22 cellular contexts compared by ENCODE assay signal in genomic region chr2:50006327-50006726, GRCh38.
"Had no signal": no experiment of that assay in that cellular context is flagged by ENCODE, and none has a peak within 500 bp of the region (broad histone marks: within the 10 kb centered on the region; RNA-seq: fewer than 3 reads in every experiment).

No MANE protein-coding gene starts in this region.

- H3K27me3 ChIP-seq: ascending aorta, body of pancreas, MG63 had no signal

- H3K27ac ChIP-seq: ascending aorta, body of pancreas, KMS-11 had no signal

- H3K4me1 ChIP-seq: ascending aorta, body of pancreas had no signal

- H3K4me3 ChIP-seq: ascending aorta, body of pancreas, MG63 had no signal

- H3K36me3 ChIP-seq: ascending aorta, MG63 had no signal

- DNase-seq: activated CD4-positive, alpha-beta memory T cell treated with anti-CD3 and anti-CD28 coated beads for 36 hours; activated CD4-positive, alpha-beta T cell treated with anti-CD3 and anti-CD28 coated beads for 1 hour; activated CD4-positive, alpha-beta T cell treated with anti-CD3 and anti-CD28 coated beads, Interleukin-2, amount 10 ng/mL, durations not matched to agents 7 days and 5 days; activated CD8-positive, alpha-beta memory T cell treated with anti-CD3 and anti-CD28 coated beads for 24 hours; activated effector memory CD4-positive, alpha-beta T cell treated with anti-CD3 and anti-CD28 coated beads, Interleukin-2, amount 50 U/mL, for 16 hours; activated naive CD4-positive, alpha-beta T cell treated with Interleukin-2 at 50 U/mL for 16 hours; activated naive CD8-positive, alpha-beta T cell treated with anti-CD3 and anti-CD28 coated beads, Interleukin-2, amount 50 U/mL, for 24 hours; activated T-cell treated with anti-CD3 and anti-CD28 coated beads, Interleukin-2, amount 50 U/mL, for 4 hours; amniotic stem cell; body of pancreas; central memory CD4-positive, alpha-beta T cell; MG63; NCI-H1105; NCI-H1436; NCI-H1694 treated with DMSO at 0.1 percent for 48 hours; NCI-H2081 treated with DMSO at 0.1 percent for 48 hours; NCI-H2227 treated with DMSO at 0.1 percent for 48 hours; NCI-H526; PC-3; SHP77 treated with DMSO at 0.1 percent for 48 hours had no signal

- H3K9ac ChIP-seq: KMS-11 had no signal

- H3K9me3 ChIP-seq: ascending aorta, body of pancreas, MG63 had no signal
